14 cellular contexts compared by ENCODE assay signal in genomic region chr2:191629001-191629453, GRCh38. TPM values are rescaled to one million over a fixed set of nuclear protein-coding genes. Genes with fewer than 3 reads are reported as not detected.
A peak's percentile ranks its signal among the peaks of the same experiment; 100 is the strongest.
DNase-seq lines count a peak whose midpoint lies in the region; ATAC-seq, FAIRE-seq and TF ChIP-seq lines count a peak whose summit lies in the region.
"Had no signal": no experiment of that assay in that cellular context is flagged by ENCODE, and none has a peak within 500 bp of the region (broad histone marks: within the 10 kb centered on the region; RNA-seq: fewer than 3 reads in every experiment).

No MANE protein-coding gene starts in this region.

- no peaks in the 10 kb centered on the region for H3K27me3 Mint-ChIP-seq in MCF 10A (ENCODE audit: insufficient read depth, unreplicated experiment)

- DNase-seq in NOMO-1 treated with DMSO at 0.1 percent for 48 hours (lab: John Stamatoyannopoulos, UW; ENCODE audit: unreplicated experiment) (peak; percentile 27), NOMO-1 treated with dmso at 0.1 percent for 144 hours (lab: John Stamatoyannopoulos, UW; ENCODE audit: unreplicated experiment) (no peak), RCC 7860 (ENCODE audit: low spot score) (no peak), MCF 10A (ENCODE audit: unreplicated experiment) (no peak), cerebellum (ENCODE audit: low spot score) (no peak)
- peak; percentile 35 for DNase-seq in central memory CD4-positive, alpha-beta T cell
- DNase-seq: activated CD4-positive, alpha-beta T cell treated with anti-CD3 and anti-CD28 coated beads, Interleukin-2, amount 50 U/mL, for 1 hour; activated effector memory CD4-positive, alpha-beta T cell treated with Interleukin-2 at 50 U/mL for 16 hours; foreskin melanocyte; immature natural killer cell; NCI-H1417; NCI-H510A treated with DMSO at 0.1 percent for 48 hours had no signal

- ATAC-seq in GM18867 (IDR thresholded peaks at IDR 0.05; ENCODE audit: unreplicated experiment) (peak; percentile 50), HG03565 (IDR thresholded peaks at IDR 0.05; ENCODE audit: unreplicated experiment) (peak; percentile 43)

- H3K36me3 Mint-ChIP-seq in MCF 10A (ENCODE audit: insufficient read depth, unreplicated experiment), result no peaks in the 10 kb centered on the region

- no TSS peak for BruUV-seq in MCF 10A (replicated peaks; lab: Mats Ljungman, UMichigan)

- CTCF ChIA-PET in MCF 10A (lab: Yijun Ruan, JAX), result interaction anchor here (0.6 to 1.8 kb wide), 5 partner anchors 14 to 241 kb away, joined by 3 to 10 read pairs (median 3); no protein-coding TSS in a partner anchor

- no peak for FAIRE-seq in RCC 7860 (lab: Jason Lieb, UNC)

- no peaks in the 10 kb centered on the region for H3K9me3 Mint-ChIP-seq in MCF 10A (ENCODE audit: unreplicated experiment)
- H3K9me3 Mint-ChIP-seq: immature natural killer cell had no signal

- POLR2A ChIA-PET in MCF 10A (lab: Yijun Ruan, JAX), result interaction anchor here (0.6 to 3.9 kb wide), 9 partner anchors 9 to 62 kb away, joined by 3 to 39 read pairs (median 4); partner anchors contain the start of gene NABP1

- no peak overlapping the region for H3K27ac Mint-ChIP-seq in MCF 10A (ENCODE audit: low read depth, unreplicated experiment)
- H3K27ac Mint-ChIP-seq: immature natural killer cell had no signal

- intact Hi-C loops in MCF 10A (cut with micrococcal nuclease), result no loop called here

- no peak overlapping the region for H3K4me3 Mint-ChIP-seq in MCF 10A (ENCODE audit: unreplicated experiment)
- H3K4me3 Mint-ChIP-seq: immature natural killer cell had no signal

- peaks cover 60% of the 10 kb centered on the region for H3K4me1 Mint-ChIP-seq in MCF 10A (ENCODE audit: insufficient read depth, unreplicated experiment)

- no peak for TF ChIP-seq CTCF in MCF 10A (IDR thresholded peaks at IDR 0.05; ENCODE audit: unreplicated experiment)

RNA-seq across cellular contexts. Expression of gene NABP1, which starts 48.9 kb away (rescaled TPM):
- total RNA-seq in MCF 10A (2022), result 81.8 and 96.3 TPM in 2 replicates
- total RNA-seq in cerebellum, result 15.3 TPM

Comparison
In these comparisons a context has a peak if more than half of its experiments do, and no peak if none do; other contexts are left out.
1. DNase-seq: peak in NOMO-1 treated with DMSO at 0.1 percent for 48 hours (single experiment) and central memory CD4-positive, alpha-beta T cell (single experiment); none in NOMO-1 treated with dmso at 0.1 percent for 144 hours (single experiment), RCC 7860 (single experiment), MCF 10A (single experiment) and cerebellum (single experiment).